ENCODE assay signal across 29 cellular contexts in the genomic region with DNA sequence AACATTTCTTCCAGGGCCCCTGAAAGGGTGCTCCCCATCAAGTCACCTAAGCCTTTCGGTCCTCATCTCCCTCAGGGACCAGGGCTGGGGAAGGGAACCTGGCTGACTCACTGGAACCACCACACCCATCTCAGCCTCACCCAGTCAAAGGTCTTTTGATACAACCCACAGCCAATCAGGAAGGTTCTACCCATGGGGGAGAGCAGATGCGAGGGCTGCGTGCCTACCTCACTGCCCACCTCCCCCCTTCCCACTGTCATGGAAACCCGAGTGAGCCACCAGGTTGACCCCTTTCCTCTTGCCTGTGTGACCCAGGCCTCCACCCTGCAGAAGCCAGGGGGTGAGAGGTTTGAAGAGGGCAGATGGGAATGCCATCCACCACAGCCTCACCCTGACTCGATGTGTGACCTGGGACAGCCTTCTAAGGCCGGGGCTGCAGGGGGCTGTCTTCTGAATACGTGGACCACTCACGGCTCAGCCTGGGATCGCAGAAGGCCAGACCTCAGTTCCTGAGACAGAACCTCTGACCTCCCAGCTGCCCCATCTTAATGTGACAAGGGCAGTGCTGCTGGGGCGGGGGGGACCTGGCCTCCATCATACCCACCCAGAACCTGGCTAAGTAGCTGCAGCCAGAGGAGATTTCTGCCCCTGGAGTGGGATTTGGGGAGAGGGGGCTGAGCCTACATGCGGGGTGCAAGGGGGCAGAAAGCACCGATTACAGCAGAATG. TPM values are rescaled to one million over a fixed set of nuclear protein-coding genes. Genes with fewer than 3 reads are reported as not detected.
DNase-seq lines count a peak whose midpoint lies in the region; FAIRE-seq and TF ChIP-seq lines count a peak whose summit lies in the region.
"Had no signal": no experiment of that assay in that cellular context is flagged by ENCODE, and none has a peak within 500 bp of the region (broad histone marks: within the 10 kb centered on the region; RNA-seq: fewer than 3 reads in every experiment).

No MANE protein-coding gene starts in this region.

- WGBS in transverse colon (ENCODE audit: low coverage in 1 of 2), 2 donors = 66% methylated on average over 12 of the region's 12 CpGs; no CpG with 5 or more reads in 1 of the 2 donors

- CTCF ChIA-PET in RWPE1 (lab: Yijun Ruan, JAX) = interaction anchor here (0.5 to 2.4 kb wide), 6 partner anchors 8 to 929 kb away, joined by 4 to 7 read pairs (median 5); no protein-coding TSS in a partner anchor

- no peak for DNase-seq in T-helper 1 cell
- peak; percentile 67 for DNase-seq in RWPE1 (ENCODE audit: low spot score)
- DNase-seq in epithelial cell of esophagus (ENCODE audit: low read depth) = peak; percentile 52
- DNase-seq in transverse colon = peak; percentile 71
- no peak for DNase-seq in GM12891 (ENCODE audit: insufficient read length, low spot score)
- no peak for DNase-seq in effector CD4-positive, alpha-beta T cell
- no peak for DNase-seq in stimulated activated CD4-positive, alpha-beta T cell treated with anti-CD3 and anti-CD28 coated beads, Interleukin-4, amount 100 ng/mL, for 1 hour
- DNase-seq: activated CD4-positive, alpha-beta T cell treated with anti-CD3 and anti-CD28 coated beads, Interleukin-2, amount 10 ng/mL, durations not matched to agents 7 days and 5 days; activated T-cell treated with anti-CD3 and anti-CD28 coated beads, Interleukin-2, amount 50 U/mL, for 72 hours; CD8-positive, alpha-beta memory T cell; GF-D8; GOT3; Karpas-422; left ventricle myocardium superior; NCI-H1930; NCI-H345; SJCRH30; stomach; T-helper 2 cell; tibial artery had no signal

- TF ChIP-seq POLR2A in transverse colon (IDR thresholded peaks at IDR 0.05) (no peak), GM12891 (IDR thresholded peaks at IDR 0.05; ENCODE audit: low read depth, low read length) (no peak)

- H3K27ac Mint-ChIP-seq in T-helper 1 cell treated with Interleukin-12 subunit alpha and Interleukin-12 subunit beta and Interleukin-4 antibody, amounts not matched to agents 30 μg/mL and 1 μg/mL, for 36 hours = peak overlapping the region; percentile 9
- H3K27ac Mint-ChIP-seq: activated CD4-positive, alpha-beta T cell treated with anti-CD3 and anti-CD28 coated beads, Interleukin-2, amount 10 ng/mL, durations not matched to agents 7 days and 5 days; activated naive CD4-positive, alpha-beta T cell treated with anti-CD3 and anti-CD28 coated beads, Interleukin-2, amount 50 U/mL, for 24 hours; activated T-cell treated with anti-CD3 and anti-CD28 coated beads, Interleukin-2, amount 50 U/mL, for 72 hours; B cell had no signal

- no peaks in the 10 kb centered on the region for H3K36me3 ChIP-seq in transverse colon
- H3K36me3 ChIP-seq: gastroesophageal sphincter, SJCRH30, stomach, tibial artery had no signal

- H3K27me3 ChIP-seq in transverse colon = peaks cover 59% of the 10 kb centered on the region
- H3K27me3 ChIP-seq: SJCRH30 had no signal

- TF ChIP-seq CTCF in RWPE1 (conservative IDR thresholded peaks at IDR 0.05; ENCODE audit: low read depth) (no peak), epithelial cell of esophagus (IDR thresholded peaks at IDR 0.05; ENCODE audit: insufficient read depth, low read depth, low read length, missing control alignments) (no peak), transverse colon (IDR thresholded peaks at IDR 0.05) (no peak)

- H3K27ac ChIP-seq in RWPE1 (no peak overlapping the region), transverse colon (no peak overlapping the region)
- H3K27ac ChIP-seq: coronary artery, gastroesophageal sphincter, SJCRH30, stomach, tibial artery, VCaP had no signal

- H3K4me3 ChIP-seq in epithelial cell of esophagus (ENCODE audit: low read length) = no peak overlapping the region
- H3K4me3 ChIP-seq in transverse colon = no peak overlapping the region
- H3K4me3 ChIP-seq: coronary artery, gastroesophageal sphincter, SJCRH30, stomach, tibial artery had no signal

- no peak for TF ChIP-seq EP300 in transverse colon (IDR thresholded peaks at IDR 0.05; ENCODE audit: low read depth)

- intact Hi-C loops in transverse colon (cut with DNase I; ENCODE audit: low total_unique reads) = no loop called here

- no peak for FAIRE-seq in GM12891 (lab: Jason Lieb, UNC)
- FAIRE-seq: A204.1, GM18507 had no signal

- no peaks in the 10 kb centered on the region for H3K9me3 ChIP-seq in transverse colon
- H3K9me3 ChIP-seq: gastroesophageal sphincter, SJCRH30, stomach, tibial artery had no signal

- H3K4me1 Mint-ChIP-seq in T-helper 1 cell treated with Interleukin-12 subunit alpha and Interleukin-12 subunit beta and Interleukin-4 antibody, amounts not matched to agents 30 μg/mL and 1 μg/mL, for 36 hours (ENCODE audit: low read depth) = peaks cover 21% of the 10 kb centered on the region

- H3K36me3 Mint-ChIP-seq in T-helper 1 cell treated with Interleukin-12 subunit alpha and Interleukin-12 subunit beta and Interleukin-4 antibody, amounts not matched to agents 30 μg/mL and 1 μg/mL, for 36 hours (ENCODE audit: low read depth) = no peaks in the 10 kb centered on the region
- H3K36me3 Mint-ChIP-seq: activated naive CD4-positive, alpha-beta T cell treated with anti-CD3 and anti-CD28 coated beads, Interleukin-2, amount 50 U/mL, for 24 hours had no signal

- H3K27me3 Mint-ChIP-seq in T-helper 1 cell treated with Interleukin-12 subunit alpha and Interleukin-12 subunit beta and Interleukin-4 antibody, amounts not matched to agents 30 μg/mL and 1 μg/mL, for 36 hours (ENCODE audit: low read depth) = peaks cover 56% of the 10 kb centered on the region

- no peak overlapping the region for H3K4me3 Mint-ChIP-seq in T-helper 1 cell treated with Interleukin-12 subunit alpha and Interleukin-12 subunit beta and Interleukin-4 antibody, amounts not matched to agents 30 μg/mL and 1 μg/mL, for 36 hours
- H3K4me3 Mint-ChIP-seq: activated CD4-positive, alpha-beta T cell treated with anti-CD3 and anti-CD28 coated beads, Interleukin-2, amount 10 ng/mL, durations not matched to agents 7 days and 5 days; activated naive CD4-positive, alpha-beta T cell treated with anti-CD3 and anti-CD28 coated beads, Interleukin-2, amount 50 U/mL, for 24 hours; activated T-cell treated with anti-CD3 and anti-CD28 coated beads, Interleukin-2, amount 50 U/mL, for 72 hours had no signal

- POLR2A ChIA-PET in RWPE1 (lab: Yijun Ruan, JAX; ENCODE audit: low non-redundant PET) = no interaction called here

- no peaks in the 10 kb centered on the region for H3K9me3 Mint-ChIP-seq in T-helper 1 cell treated with Interleukin-12 subunit alpha and Interleukin-12 subunit beta and Interleukin-4 antibody, amounts not matched to agents 30 μg/mL and 1 μg/mL, for 36 hours
- H3K9me3 Mint-ChIP-seq: activated CD4-positive, alpha-beta T cell treated with anti-CD3 and anti-CD28 coated beads, Interleukin-2, amount 10 ng/mL, durations not matched to agents 7 days and 5 days; activated naive CD4-positive, alpha-beta T cell treated with anti-CD3 and anti-CD28 coated beads, Interleukin-2, amount 50 U/mL, for 24 hours; activated T-cell treated with anti-CD3 and anti-CD28 coated beads, Interleukin-2, amount 50 U/mL, for 72 hours had no signal

- in situ Hi-C loops in transverse colon (cut with MboI; ENCODE audit: low pct_ligation_motif_present in 1 of 4, low pct_unique_long_range_greater_than_20kb in 1 of 4, low sequenced_read_pairs in 3 of 4) = loop anchor here in 2 of 4 donors (25.0 kb wide), 1 partner anchor 153 kb away; no protein-coding TSS in a partner anchor

- H3K4me1 ChIP-seq in transverse colon = peaks cover 9 to 49% (median 36%) of the 10 kb centered on the region in 4 donors

TF ChIP-seq in GM12891, 5 proteins besides CTCF, POLR2A, EP300 and RAD21:
- TF ChIP-seq POU2F2 (IDR thresholded peaks at IDR 0.05; ENCODE audit: low read depth, low read length) (no peak), POLR2AphosphoS5 (IDR thresholded peaks at IDR 0.05; ENCODE audit: low read depth, low read length) (no peak), SPI1 (IDR thresholded peaks at IDR 0.05; ENCODE audit: low read depth, low read length) (no peak), PAX5 (IDR thresholded peaks at IDR 0.05; ENCODE audit: insufficient read depth, low read length, severe bottlenecking) (no peak), TAF1 (IDR thresholded peaks at IDR 0.05; ENCODE audit: low read depth, low read length) (no peak)

RNA-seq across cellular contexts. Expression of a gene that starts 2.7 kb away (rescaled TPM):
- 100 to 1,000 TPM in 3 of 4 donors, 10 to 100 TPM in 1; 34.4 to 309 (median 180) TPM for total RNA-seq in transverse colon
- 2.5 TPM for polyA plus RNA-seq in GM12891 (2012; ENCODE audit: low read depth, missing spikeins)

RNA-seq across cellular contexts. Expression of a gene that starts 7.4 kb away (rescaled TPM):
- total RNA-seq in transverse colon = 1 to 10 TPM in 1 of 4 donors, under 1 TPM in 1, not detected in 2; 0.82 to 3.3 TPM
- 0.22 TPM for polyA plus RNA-seq in GM12891 (2012; ENCODE audit: low read depth, missing spikeins)
- total RNA-seq: CD8-positive, alpha-beta memory T cell; left ventricle myocardium superior; posterior vena cava had no signal
- polyA plus RNA-seq: stomach had no signal

RNA-seq across cellular contexts. Expression of a gene that starts 36.9 kb away (rescaled TPM):
- 100 to 1,000 TPM in 1 of 4 donors, 10 to 100 TPM in 3; 56.4 to 105 (median 67.7) TPM for total RNA-seq in transverse colon
- 39.6 TPM for polyA plus RNA-seq in GM12891 (2012; ENCODE audit: low read depth, missing spikeins)

Comparison
In these comparisons a context has a peak if more than half of its experiments do, and no peak if none do; other contexts are left out.
1. DNase-seq: peak in RWPE1 (single experiment), epithelial cell of esophagus (single experiment) and transverse colon (single experiment); none in T-helper 1 cell (0 of 5), GM12891 (single experiment), effector CD4-positive, alpha-beta T cell (single experiment) and stimulated activated CD4-positive, alpha-beta T cell treated with anti-CD3 and anti-CD28 coated beads, Interleukin-4, amount 100 ng/mL, for 1 hour (single experiment).